In the genomic region with DNA sequence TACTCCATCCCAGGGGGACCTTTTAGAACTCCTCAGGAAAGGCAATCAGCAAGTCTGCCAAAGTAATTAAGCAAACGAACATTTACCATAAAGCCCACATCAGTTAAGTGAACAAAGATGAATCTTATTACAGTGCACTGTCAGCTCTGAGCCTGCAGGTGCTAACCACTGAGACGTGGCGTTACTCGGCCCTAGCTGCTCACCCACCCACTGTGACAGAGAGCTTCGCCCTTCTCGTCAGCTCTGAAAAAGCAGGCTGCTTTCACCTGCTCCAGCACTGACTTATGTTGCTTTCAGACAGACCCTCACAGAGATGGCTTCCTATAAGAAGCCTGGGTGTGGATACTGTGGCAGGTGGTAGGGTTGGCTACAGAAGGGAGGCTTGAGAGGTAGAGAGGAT, we compare ENCODE assay signal across 8 cellular contexts. TPM values are rescaled to one million over a fixed set of nuclear protein-coding genes. Genes with fewer than 3 reads are reported as not detected.
DNase-seq lines count a peak whose midpoint lies in the region; ATAC-seq and TF ChIP-seq lines count a peak whose summit lies in the region.

No MANE protein-coding gene starts in this region.

- no peak overlapping the region for H3K4me3 ChIP-seq in upper lobe of left lung

- H3K27ac ChIP-seq in upper lobe of left lung = no peak overlapping the region

- peak overlapping the region; percentile 5 for H3K27ac Mint-ChIP-seq in dendritic cell treated with granulocyte-macrophage colony-stimulating factor and Interleukin-4, amounts not matched to agents 40 ng/mL and 50 ng/mL, for 4 days

- 87 to 94% methylated on average over 6 of the region's 6 CpGs for WGBS in upper lobe of left lung, 2 donors

- H3K4me3 Mint-ChIP-seq in dendritic cell treated with granulocyte-macrophage colony-stimulating factor and Interleukin-4, amounts not matched to agents 40 ng/mL and 50 ng/mL, for 4 days = no peak overlapping the region

- TF ChIP-seq POLR2A in upper lobe of left lung (IDR thresholded peaks at IDR 0.05) = no peak

- ATAC-seq in GM18498 (IDR thresholded peaks at IDR 0.05; ENCODE audit: unreplicated experiment) = peak; percentile 60
- ATAC-seq in GM21381 (IDR thresholded peaks at IDR 0.05; ENCODE audit: unreplicated experiment) = peak; percentile 47
- ATAC-seq in HG03342 (IDR thresholded peaks at IDR 0.05; ENCODE audit: unreplicated experiment) = peak; percentile 72
- ATAC-seq in left ventricle myocardium superior = no peak
- no peak for ATAC-seq in upper lobe of left lung (ENCODE audit: low FRiP score in 2 of 2)

- DNase-seq in cerebellum (ENCODE audit: low spot score) (no peak), left ventricle myocardium superior (no peak), OCI-M2 (lab: John Stamatoyannopoulos, UW; ENCODE audit: unreplicated experiment) (no peak), upper lobe of left lung (no peak)

- no peaks in the 10 kb centered on the region for H3K9me3 ChIP-seq in upper lobe of left lung

- no peaks in the 10 kb centered on the region for H3K9me3 Mint-ChIP-seq in dendritic cell treated with granulocyte-macrophage colony-stimulating factor and Interleukin-4, amounts not matched to agents 40 ng/mL and 50 ng/mL, for 4 days

- H3K36me3 ChIP-seq in upper lobe of left lung = peaks cover 0 to 10% (median 0%) of the 10 kb centered on the region in 4 donors

- peaks cover 0 to 5% (median 2%) of the 10 kb centered on the region in 4 donors for H3K4me1 ChIP-seq in upper lobe of left lung

- TF ChIP-seq EP300 in upper lobe of left lung (IDR thresholded peaks at IDR 0.05) = no peak

- intact Hi-C loops in dendritic cell treated with granulocyte-macrophage colony-stimulating factor and Interleukin-4, amounts not matched to agents 40 ng/mL and 50 ng/mL, for 4 days (cut with micrococcal nuclease) = no loop called here
- intact Hi-C loops in left ventricle myocardium superior (cut with micrococcal nuclease) = no loop called here

- H3K4me1 Mint-ChIP-seq in dendritic cell treated with granulocyte-macrophage colony-stimulating factor and Interleukin-4, amounts not matched to agents 40 ng/mL and 50 ng/mL, for 4 days (ENCODE audit: low read depth) = no peaks in the 10 kb centered on the region

- H3K27me3 Mint-ChIP-seq in dendritic cell treated with granulocyte-macrophage colony-stimulating factor and Interleukin-4, amounts not matched to agents 40 ng/mL and 50 ng/mL, for 4 days = no peaks in the 10 kb centered on the region

- H3K27me3 ChIP-seq in upper lobe of left lung = no peaks in the 10 kb centered on the region

- H3K36me3 Mint-ChIP-seq in dendritic cell treated with granulocyte-macrophage colony-stimulating factor and Interleukin-4, amounts not matched to agents 40 ng/mL and 50 ng/mL, for 4 days (ENCODE audit: low read depth) = peaks cover 56% of the 10 kb centered on the region

- no peak for TF ChIP-seq CTCF in upper lobe of left lung (IDR thresholded peaks at IDR 0.05)

RNA-seq across cellular contexts. Expression of a gene that starts 57.7 kb away (rescaled TPM):
- 8.3 TPM for total RNA-seq in cerebellum
- total RNA-seq in left ventricle myocardium superior = 568 TPM
- total RNA-seq in upper lobe of left lung = 10 to 100 TPM in 1 of 6 donors, 1 to 10 TPM in 4, under 1 TPM in 1; 0.76 to 21.0 (median 3.8) TPM

Comparison
In these comparisons a context has a peak if more than half of its experiments do, and no peak if none do; other contexts are left out.
1. ATAC-seq: peak in GM18498 (single experiment), GM21381 (single experiment) and HG03342 (single experiment); none in left ventricle myocardium superior (single experiment) and upper lobe of left lung (0 of 2).
2. RNA of a gene that starts 57.7 kb away (total RNA-seq): 568 TPM in left ventricle myocardium superior (single experiment); 8.3 TPM in cerebellum (single experiment) and 0.76 to 21.0 TPM in upper lobe of left lung; every median in the first group is over 10 times any median in the second.